26 cellular contexts compared by ENCODE assay signal in genomic region chr14:98385851-98386250, GRCh38.
"Had no signal": no experiment of that assay in that cellular context is flagged by ENCODE, and none has a peak within 500 bp of the region (broad histone marks: within the 10 kb centered on the region; RNA-seq: fewer than 3 reads in every experiment).

No MANE protein-coding gene starts in this region.

- H3K27ac Mint-ChIP-seq: dendritic cell treated with granulocyte-macrophage colony-stimulating factor and Interleukin-4, amounts not matched to agents 40 ng/mL and 50 ng/mL, for 4 days; effector memory CD8-positive, alpha-beta T cell had no signal

- H3K27me3 ChIP-seq: colonic mucosa, esophagus squamous epithelium, gastrocnemius medialis, heart right ventricle, hepatocyte had no signal

- H3K4me3 Mint-ChIP-seq: dendritic cell treated with granulocyte-macrophage colony-stimulating factor and Interleukin-4, amounts not matched to agents 40 ng/mL and 50 ng/mL, for 4 days; effector memory CD8-positive, alpha-beta T cell had no signal

- H3K27me3 Mint-ChIP-seq: dendritic cell treated with granulocyte-macrophage colony-stimulating factor and Interleukin-4, amounts not matched to agents 40 ng/mL and 50 ng/mL, for 4 days had no signal

- DNase-seq: colonic mucosa; cortex of kidney; dermis blood vessel endothelial cell; dorsolateral prefrontal cortex; effector CD4-positive, alpha-beta T cell; effector CD8-positive, alpha-beta T cell; effector memory CD4-positive, alpha-beta T cell; effector memory CD8-positive, alpha-beta T cell; erythroblast; esophagus squamous epithelium; foreskin fibroblast; foreskin keratinocyte; foreskin melanocyte; gastrocnemius medialis; glutamatergic neuron; heart left ventricle; heart right ventricle had no signal

- H3K27ac ChIP-seq: colonic mucosa, coronary artery, dorsolateral prefrontal cortex, epithelial cell of prostate, esophagus squamous epithelium, foreskin keratinocyte, gastrocnemius medialis, gastroesophageal sphincter, heart left ventricle, heart right ventricle, hepatocyte had no signal

- H3K4me3 ChIP-seq: colonic mucosa, coronary artery, dorsolateral prefrontal cortex, esophagus squamous epithelium, gastrocnemius medialis, gastroesophageal sphincter, heart left ventricle, heart right ventricle, hepatocyte had no signal

- H3K9me3 ChIP-seq: colonic mucosa, esophagus squamous epithelium, gastrocnemius medialis, gastroesophageal sphincter, heart left ventricle, heart right ventricle had no signal

- H3K9me3 Mint-ChIP-seq: effector memory CD8-positive, alpha-beta T cell had no signal

- H3K36me3 ChIP-seq: colonic mucosa, esophagus squamous epithelium, gastrocnemius medialis, gastroesophageal sphincter, heart left ventricle, heart right ventricle had no signal

- H3K4me1 ChIP-seq: colonic mucosa, foreskin keratinocyte, gastrocnemius medialis, gastroesophageal sphincter, heart left ventricle, heart right ventricle had no signal

- FAIRE-seq: colon, endometrium, endothelial cell of umbilical vein, frontal cortex had no signal
